1 cellular context compared by ENCODE assay signal in genomic region chr18:23452728-23453656, GRCh38.
TF ChIP-seq lines count a peak whose summit lies in the region.

Gene RIOK3, plus strand, starts transcription at chr18:23453287. Its CDS starts 153 bp downstream, at chr18:23453440.

TF ChIP-seq in HepG2, 621 proteins besides CTCF, POLR2A, EP300 and RAD21 (continued from another document and continues in another):
- TF ChIP-seq ZNF362 (CRISPR knock-in tag; IDR thresholded peaks at IDR 0.05; ENCODE audit: borderline replicate concordance): no peak
- TF ChIP-seq ZNF652 (CRISPR knock-in tag; IDR thresholded peaks at IDR 0.05; ENCODE audit: borderline replicate concordance, low read depth): no peak
- peak; percentile 28 for TF ChIP-seq FOSL2 (CRISPR knock-in tag; IDR thresholded peaks at IDR 0.05)
- no peak for TF ChIP-seq KDM1A (CRISPR knock-in tag; IDR thresholded peaks at IDR 0.05)
- peak; percentile 79 for TF ChIP-seq SP4 (CRISPR knock-in tag; IDR thresholded peaks at IDR 0.05)
- TF ChIP-seq DZIP1 (CRISPR knock-in tag; IDR thresholded peaks at IDR 0.05): no peak
- no peak for TF ChIP-seq FOXP1 (IDR thresholded peaks at IDR 0.05)
- no peak for TF ChIP-seq FOXP1 (CRISPR knock-in tag; IDR thresholded peaks at IDR 0.05)
- peak; percentile 61; the same call in 1 of the 2 replicates for TF ChIP-seq UBTF (CRISPR knock-in tag; IDR thresholded peaks at IDR 0.05)
- TF ChIP-seq NPAS2 (CRISPR knock-in tag; IDR thresholded peaks at IDR 0.05; ENCODE audit: borderline replicate concordance): no peak
- TF ChIP-seq ZNF343 (CRISPR knock-in tag; IDR thresholded peaks at IDR 0.05): peak; percentile 86
- no peak for TF ChIP-seq ZNF660 (CRISPR knock-in tag; IDR thresholded peaks at IDR 0.05; ENCODE audit: borderline replicate concordance, low read depth)
- 0 out of 2 replicates have a peak, but pooled peaks have one; percentile 41 for TF ChIP-seq KLF9 (CRISPR knock-in tag; IDR thresholded peaks at IDR 0.05; ENCODE audit: low read depth)
- no peak for TF ChIP-seq ZNF589 (CRISPR knock-in tag; conservative IDR thresholded peaks at IDR 0.05)
- no peak for TF ChIP-seq ZNF275 (CRISPR knock-in tag; IDR thresholded peaks at IDR 0.05; ENCODE audit: borderline replicate concordance)
- no peak for TF ChIP-seq NCOA5 (CRISPR knock-in tag; IDR thresholded peaks at IDR 0.05)
- TF ChIP-seq MXD3 (CRISPR knock-in tag; IDR thresholded peaks at IDR 0.05): no peak; the same call in 1 of the 2 replicates
- TF ChIP-seq ZNF607 (CRISPR knock-in tag; IDR thresholded peaks at IDR 0.05; ENCODE audit: borderline replicate concordance): no peak
- peak; percentile 42; the same call in 1 of the 2 replicates for TF ChIP-seq KDM5A (IDR thresholded peaks at IDR 0.05; ENCODE audit: borderline replicate concordance, low read length)
- TF ChIP-seq ZNF143 (CRISPR knock-in tag; IDR thresholded peaks at IDR 0.05): no peak
- TF ChIP-seq RFXANK (CRISPR knock-in tag; IDR thresholded peaks at IDR 0.05): 0 out of 2 replicates have a peak, but pooled peaks have one; percentile 24
- TF ChIP-seq MYPOP (CRISPR knock-in tag; IDR thresholded peaks at IDR 0.05): no peak
- TF ChIP-seq ZIK1 (CRISPR knock-in tag; IDR thresholded peaks at IDR 0.05; ENCODE audit: borderline replicate concordance, low read depth): no peak
- TF ChIP-seq ZNF550 (CRISPR knock-in tag; IDR thresholded peaks at IDR 0.05; ENCODE audit: borderline replicate concordance): no peak
- TF ChIP-seq KLF15 (CRISPR knock-in tag; IDR thresholded peaks at IDR 0.05; ENCODE audit: borderline replicate concordance): no peak
- TF ChIP-seq ZNF33B (CRISPR knock-in tag; IDR thresholded peaks at IDR 0.05): no peak
- TF ChIP-seq SKIL (CRISPR knock-in tag; IDR thresholded peaks at IDR 0.05; ENCODE audit: borderline replicate concordance): peak; percentile 61; the same call in 1 of the 2 replicates
- TF ChIP-seq ZUFSP (CRISPR knock-in tag; IDR thresholded peaks at IDR 0.05; ENCODE audit: borderline replicate concordance): no peak
- no peak for TF ChIP-seq RFXAP (CRISPR knock-in tag; IDR thresholded peaks at IDR 0.05; ENCODE audit: borderline replicate concordance)
- peak; percentile 81 for TF ChIP-seq HNRNPLL (IDR thresholded peaks at IDR 0.05; ENCODE audit: low read depth, low read length, poor library complexity, severe bottlenecking)
- no peak for TF ChIP-seq ZNF672 (CRISPR knock-in tag; IDR thresholded peaks at IDR 0.05)
- peak; percentile 13 to 65; a peak in 2 of 4 replicates for TF ChIP-seq HMGXB4 (CRISPR knock-in tag; IDR thresholded peaks at IDR 0.05; ENCODE audit: borderline replicate concordance in 1 of 2, low read depth in 1 of 2)
- no peak for TF ChIP-seq ZNF431 (CRISPR knock-in tag; IDR thresholded peaks at IDR 0.05; ENCODE audit: borderline replicate concordance, low read depth)
- TF ChIP-seq ZNF574 (CRISPR knock-in tag; IDR thresholded peaks at IDR 0.05): peak; percentile 61
- TF ChIP-seq KDM3A (CRISPR knock-in tag; IDR thresholded peaks at IDR 0.05; ENCODE audit: low read depth): peak; percentile 60; the same call in 1 of the 2 replicates
- peak; percentile 81; the same call in 1 of the 2 replicates for TF ChIP-seq NRL (CRISPR knock-in tag; IDR thresholded peaks at IDR 0.05; ENCODE audit: borderline replicate concordance)
- no peak for TF ChIP-seq FLYWCH1 (CRISPR knock-in tag; IDR thresholded peaks at IDR 0.05)
